Comparison of ENCODE assay signal across 21 cellular contexts in genomic region chr3:68206524-68207117, GRCh38.
DNase-seq lines count a peak whose midpoint lies in the region; TF ChIP-seq lines count a peak whose summit lies in the region.
"Had no signal": no experiment of that assay in that cellular context is flagged by ENCODE, and none has a peak within 500 bp of the region (broad histone marks: within the 10 kb centered on the region; RNA-seq: fewer than 3 reads in every experiment).

No MANE protein-coding gene starts in this region.

- no peaks in the 10 kb centered on the region for H3K36me3 Mint-ChIP-seq in activated CD4-positive, alpha-beta memory T cell treated with anti-CD3 and anti-CD28 coated beads, Interleukin-2, amount 10 ng/mL, durations not matched to agents 7 days and 5 days (ENCODE audit: low read depth)

- no peak overlapping the region for H3K4me3 Mint-ChIP-seq in activated CD4-positive, alpha-beta memory T cell treated with anti-CD3 and anti-CD28 coated beads, Interleukin-2, amount 10 ng/mL, durations not matched to agents 7 days and 5 days
- H3K4me3 Mint-ChIP-seq: activated naive CD8-positive, alpha-beta T cell treated with anti-CD3 and anti-CD28 coated beads, Interleukin-2, amount 50 U/mL, for 24 hours; natural killer cell had no signal

- DNase-seq in AG04450 (ENCODE audit: low read depth, low spot score), result no peak
- no peak for DNase-seq in GM10248 (ENCODE audit: extremely low spot score)
- DNase-seq in Karpas-422, result peak; percentile 70
- no peak for DNase-seq in NCI-H446 (lab: John Stamatoyannopoulos, UW)
- no peak for DNase-seq in foreskin melanocyte
- DNase-seq in stimulated activated naive CD4-positive, alpha-beta T cell treated with Interleukin-2 at 50 U/mL for 16 hours (lab: John Stamatoyannopoulos, UW), result no peak
- no peak for DNase-seq in activated CD4-positive, alpha-beta memory T cell treated with anti-CD3 and anti-CD28 coated beads, Interleukin-2, amount 10 ng/mL, durations not matched to agents 7 days and 5 days
- DNase-seq: activated naive CD8-positive, alpha-beta T cell treated with anti-CD3 and anti-CD28 coated beads, Interleukin-2, amount 50 U/mL, for 24 hours; COR-L47; dorsolateral prefrontal cortex; natural killer cell; NCI-H2029; NCI-H510A treated with DMSO at 0.1 percent for 48 hours; stimulated activated CD4-positive, alpha-beta T cell treated with anti-CD3 and anti-CD28 coated beads, Interleukin-4, amount 100 ng/mL, for 24 hours; T-helper 1 cell; WERI-Rb-1 had no signal

- H3K36me3 ChIP-seq in Karpas-422 (ENCODE audit: insufficient read depth, low read length), result no peaks in the 10 kb centered on the region
- no peaks in the 10 kb centered on the region for H3K36me3 ChIP-seq in SU-DHL-6 (ENCODE audit: low read length)
- H3K36me3 ChIP-seq: breast epithelium, esophagus muscularis mucosa, WERI-Rb-1 had no signal

- POLR2A ChIA-PET in AG04450 (lab: Yijun Ruan, JAX) (no interaction called here), GM10248 (lab: Yijun Ruan, JAX) (no interaction called here)
- POLR2A ChIA-PET in activated CD4-positive, alpha-beta memory T cell treated with anti-CD3 and anti-CD28 coated beads, Interleukin-2, amount 10 ng/mL, durations not matched to agents 7 days and 5 days (lab: Charles Lee), result no interaction called here

- no peak overlapping the region for H3K27ac ChIP-seq in AG04450 (ENCODE audit: low read depth, low read length)
- no peak overlapping the region for H3K27ac ChIP-seq in Karpas-422 (ENCODE audit: low read length)
- no peak overlapping the region for H3K27ac ChIP-seq in SU-DHL-6 (ENCODE audit: low read depth, low read length)
- H3K27ac ChIP-seq: breast epithelium, dorsolateral prefrontal cortex, esophagus muscularis mucosa, parathyroid adenoma, WERI-Rb-1 had no signal

- H3K27me3 ChIP-seq in AG04450 (ENCODE audit: control insufficient read depth, insufficient read depth, low read length) (no peaks in the 10 kb centered on the region), Karpas-422 (ENCODE audit: low read length) (no peaks in the 10 kb centered on the region), SU-DHL-6 (ENCODE audit: low read length) (no peaks in the 10 kb centered on the region)
- H3K27me3 ChIP-seq: breast epithelium, dorsolateral prefrontal cortex, esophagus muscularis mucosa had no signal

- H3K9ac ChIP-seq in Karpas-422 (ENCODE audit: low read length), result no peak overlapping the region
- no peak overlapping the region for H3K9ac ChIP-seq in SU-DHL-6 (ENCODE audit: low read length)
- H3K9ac ChIP-seq: parathyroid adenoma had no signal

- H3K9me3 ChIP-seq in AG04450 (ENCODE audit: control insufficient read depth, insufficient read depth, low read length), result no peaks in the 10 kb centered on the region
- H3K9me3 ChIP-seq in Karpas-422 (ENCODE audit: low read length), result no peaks in the 10 kb centered on the region
- no peaks in the 10 kb centered on the region for H3K9me3 ChIP-seq in SU-DHL-6 (ENCODE audit: insufficient read depth, low read length)

- no peaks in the 10 kb centered on the region for H3F3A ChIP-seq in SU-DHL-6 (ENCODE audit: insufficient read depth)

- no peak overlapping the region for H3K27ac Mint-ChIP-seq in activated CD4-positive, alpha-beta memory T cell treated with anti-CD3 and anti-CD28 coated beads, Interleukin-2, amount 10 ng/mL, durations not matched to agents 7 days and 5 days
- H3K27ac Mint-ChIP-seq: activated naive CD8-positive, alpha-beta T cell treated with anti-CD3 and anti-CD28 coated beads, Interleukin-2, amount 50 U/mL, for 24 hours; activated T-helper 2 cell treated with anti-CD3 and anti-CD28 coated beads, Interferon-gamma antibody, Interleukin-2, Interleukin-4, amounts not matched to agents 10 μg/mL and 5 μg/mL and 100 μg/mL, durations not matched to agents 14 hours and 24 hours and 36 hours; natural killer cell had no signal

- H3K4me1 Mint-ChIP-seq in activated CD4-positive, alpha-beta memory T cell treated with anti-CD3 and anti-CD28 coated beads, Interleukin-2, amount 10 ng/mL, durations not matched to agents 7 days and 5 days, result no peaks in the 10 kb centered on the region
- H3K4me1 Mint-ChIP-seq: activated naive CD8-positive, alpha-beta T cell treated with anti-CD3 and anti-CD28 coated beads, Interleukin-2, amount 50 U/mL, for 24 hours; natural killer cell had no signal

- H3K4me1 ChIP-seq in Karpas-422 (ENCODE audit: low read length), result no peaks in the 10 kb centered on the region
- H3K4me1 ChIP-seq: breast epithelium, esophagus muscularis mucosa, parathyroid adenoma had no signal

- H3K4me2 ChIP-seq in Karpas-422 (ENCODE audit: low read depth, low read length, poor library complexity, severe bottlenecking) (no peak overlapping the region), SU-DHL-6 (ENCODE audit: low read depth, low read length, poor library complexity, severe bottlenecking) (no peak overlapping the region)

- H2AFZ ChIP-seq in Karpas-422 (ENCODE audit: low read length) (no peak overlapping the region), SU-DHL-6 (ENCODE audit: low read depth, low read length, severe bottlenecking) (no peak overlapping the region)
- H2AFZ ChIP-seq: parathyroid adenoma had no signal

- peaks cover 5% of the 10 kb centered on the region for H3K9me3 Mint-ChIP-seq in activated CD4-positive, alpha-beta memory T cell treated with anti-CD3 and anti-CD28 coated beads, Interleukin-2, amount 10 ng/mL, durations not matched to agents 7 days and 5 days
- H3K9me3 Mint-ChIP-seq: activated T-helper 2 cell treated with anti-CD3 and anti-CD28 coated beads, Interferon-gamma antibody, Interleukin-2, Interleukin-4, amounts not matched to agents 10 μg/mL and 5 μg/mL and 100 μg/mL, durations not matched to agents 14 hours and 24 hours and 36 hours had no signal

- H3K79me2 ChIP-seq in Karpas-422 (ENCODE audit: low read length) (no peaks in the 10 kb centered on the region), SU-DHL-6 (ENCODE audit: insufficient read depth, low read length) (no peaks in the 10 kb centered on the region)
- H3K79me2 ChIP-seq: parathyroid adenoma had no signal

- no peaks in the 10 kb centered on the region for H3K27me3 Mint-ChIP-seq in activated CD4-positive, alpha-beta memory T cell treated with anti-CD3 and anti-CD28 coated beads, Interleukin-2, amount 10 ng/mL, durations not matched to agents 7 days and 5 days
- H3K27me3 Mint-ChIP-seq: activated naive CD8-positive, alpha-beta T cell treated with anti-CD3 and anti-CD28 coated beads, Interleukin-2, amount 50 U/mL, for 24 hours had no signal

- CTCF ChIA-PET in AG04450 (lab: Charles Lee) (interaction anchor here (1.0 kb wide), 1 partner anchor 1093 kb away, joined by 4 read pairs; no protein-coding TSS in a partner anchor), GM10248 (lab: Yijun Ruan, JAX) (no interaction called here)
- CTCF ChIA-PET in activated CD4-positive, alpha-beta memory T cell treated with anti-CD3 and anti-CD28 coated beads, Interleukin-2, amount 10 ng/mL, durations not matched to agents 7 days and 5 days (lab: Charles Lee), result no interaction called here

- H3K9me2 ChIP-seq in Karpas-422 (replicated peaks; ENCODE audit: insufficient read depth, low read length) (no peaks in the 10 kb centered on the region), SU-DHL-6 (replicated peaks; ENCODE audit: insufficient read depth, low read length) (no peaks in the 10 kb centered on the region)

- H3K4me3 ChIP-seq in AG04450 (ENCODE audit: low read depth, low read length), result no peak overlapping the region
- H3K4me3 ChIP-seq in Karpas-422 (ENCODE audit: low read length), result no peak overlapping the region
- H3K4me3 ChIP-seq in SU-DHL-6 (ENCODE audit: insufficient read depth, low read length, poor library complexity, severe bottlenecking), result no peak overlapping the region
- H3K4me3 ChIP-seq: breast epithelium, dorsolateral prefrontal cortex, esophagus muscularis mucosa had no signal

- H4K20me1 ChIP-seq in Karpas-422 (ENCODE audit: insufficient read depth, low read depth, low read length), result no peaks in the 10 kb centered on the region
- H4K20me1 ChIP-seq in SU-DHL-6 (ENCODE audit: low read depth, low read length), result no peaks in the 10 kb centered on the region

- peak; percentile 22; the same call in 1 of the 2 replicates for TF ChIP-seq CTCF in AG04450 (IDR thresholded peaks at IDR 0.05; ENCODE audit: low read depth, low read length)
- TF ChIP-seq CTCF in GM10248 (IDR thresholded peaks at IDR 0.05; ENCODE audit: control extremely low read depth, extremely low read depth, low read depth, missing control alignments), result peak; percentile 0
- peak; percentile 16 for TF ChIP-seq CTCF in SU-DHL-6 (IDR thresholded peaks at IDR 0.05; ENCODE audit: insufficient read depth, low read length, poor library complexity, severe bottlenecking)
